ENCODE assay signal across 23 cellular contexts in the genomic region with DNA sequence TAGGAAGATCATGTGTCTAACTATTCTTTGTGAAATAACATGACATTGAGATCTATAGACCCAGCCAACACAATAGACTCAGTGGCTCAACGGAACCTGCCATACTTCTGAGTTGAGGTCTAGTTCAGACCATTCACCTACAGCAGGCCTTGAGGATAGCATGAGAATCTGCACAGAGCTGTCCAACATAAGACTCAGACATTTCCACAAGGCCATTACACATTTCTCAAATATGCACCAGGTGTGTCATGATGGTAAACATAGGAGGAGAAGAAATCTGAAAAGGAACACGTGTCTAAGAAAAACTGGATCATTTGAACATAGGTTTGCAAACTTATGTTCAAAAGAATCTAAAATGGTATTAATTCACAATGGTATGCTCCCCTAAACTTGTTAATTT.
DNase-seq lines count a peak whose midpoint lies in the region; ATAC-seq, FAIRE-seq and TF ChIP-seq lines count a peak whose summit lies in the region.
"Had no signal": no experiment of that assay in that cellular context is flagged by ENCODE, and none has a peak within 500 bp of the region (broad histone marks: within the 10 kb centered on the region; RNA-seq: fewer than 3 reads in every experiment).

No MANE protein-coding gene starts in this region.

- DNase-seq in HPDE6-E6E7 (ENCODE audit: extremely low spot score), result peak; percentile 52
- DNase-seq in NCI-H226, result peak; percentile 7
- peak; percentile 94 for DNase-seq in bronchial epithelial cell (ENCODE audit: low read depth)
- no peak for DNase-seq in left lung
- DNase-seq in activated CD8-positive, alpha-beta memory T cell treated with anti-CD3 and anti-CD28 coated beads, Interleukin-2, amount 50 U/mL, for 4 hours, result no peak
- DNase-seq in pons (ENCODE audit: low spot score), result no peak
- DNase-seq: CD4-positive, CD25-positive, alpha-beta regulatory T cell; MG63; NCI-H2029; NCI-H446 treated with DMSO at 0.1 percent for 48 hours; NCI-H526 treated with DMSO at 0.1 percent for 48 hours; Peyer's patch; T-cell had no signal

- H3K4me3 ChIP-seq in bronchial epithelial cell (ENCODE audit: low read depth, low read length) (no peak overlapping the region), left lung (no peak overlapping the region)
- H3K4me3 ChIP-seq: BLaER1, GM23338, HAP-1, K562, MG63, Peyer's patch had no signal

- TF ChIP-seq CTCF in bronchial epithelial cell (IDR thresholded peaks at IDR 0.05; ENCODE audit: insufficient read depth, low read length, severe bottlenecking) (no peak), left lung (IDR thresholded peaks at IDR 0.05) (no peak)

- ATAC-seq in left lung (peak; percentile 15), GM18870 (IDR thresholded peaks at IDR 0.05; ENCODE audit: unreplicated experiment) (no peak)
- ATAC-seq: GM23338, K562, T-cell had no signal

- no peak overlapping the region for H3K27ac ChIP-seq in left lung
- H3K27ac ChIP-seq: BLaER1, HL-60, Peyer's patch had no signal

- no peak for FAIRE-seq in bronchial epithelial cell (lab: Jason Lieb, UNC)
- FAIRE-seq: A204.1, D721Med, GM18507, HTR-8/SVneo, K562 had no signal

- H3K27me3 ChIP-seq in bronchial epithelial cell (ENCODE audit: control insufficient read depth, insufficient read depth, low read length), result no peaks in the 10 kb centered on the region
- H3K27me3 ChIP-seq in left lung, result no peaks in the 10 kb centered on the region
- H3K27me3 ChIP-seq: BLaER1, MG63, Peyer's patch had no signal

- no peaks in the 10 kb centered on the region for H3K9me3 ChIP-seq in left lung
- H3K9me3 ChIP-seq: HAP-1, MG63, Peyer's patch had no signal

- intact Hi-C loops in left lung (cut with DNase I), result no loop called here

- H3K4me1 ChIP-seq in left lung, result no peaks in the 10 kb centered on the region
- H3K4me1 ChIP-seq: HAP-1, Peyer's patch had no signal

- H3K36me3 ChIP-seq in bronchial epithelial cell (ENCODE audit: control insufficient read depth, insufficient read depth, low read length) (no peaks in the 10 kb centered on the region), left lung (no peaks in the 10 kb centered on the region)
- H3K36me3 ChIP-seq: BLaER1, HAP-1, MG63, Peyer's patch had no signal

Comparison
In these comparisons a context has a peak if more than half of its experiments do, and no peak if none do; other contexts are left out.
1. DNase-seq: peak in HPDE6-E6E7 (single experiment), NCI-H226 (single experiment) and bronchial epithelial cell (single experiment); none in left lung (0 of 2), activated CD8-positive, alpha-beta memory T cell treated with anti-CD3 and anti-CD28 coated beads, Interleukin-2, amount 50 U/mL, for 4 hours (single experiment) and pons (single experiment).